Comparison of ENCODE assay signal across 8 cellular contexts in the genomic region with DNA sequence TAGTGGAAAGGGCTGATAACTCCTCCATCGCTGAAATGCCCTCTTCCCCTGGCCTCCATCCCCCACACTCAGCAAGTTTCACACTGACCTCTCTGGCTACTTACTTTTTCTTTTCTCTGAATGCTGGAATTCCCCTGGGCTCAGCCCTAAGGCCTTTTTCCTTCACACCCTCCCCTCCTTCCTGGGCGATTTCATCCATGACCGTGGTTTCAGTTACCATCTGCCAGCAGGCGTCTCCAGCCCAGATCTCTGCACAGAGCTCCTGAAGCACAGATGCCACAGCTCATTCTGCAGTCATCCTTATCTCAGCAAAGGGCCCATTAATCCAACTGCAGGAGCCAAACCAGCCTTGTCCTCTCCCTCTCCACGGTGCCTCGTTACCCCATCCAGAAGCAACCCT.
A peak's percentile ranks its signal among the peaks of the same experiment; 100 is the strongest.
DNase-seq lines count a peak whose midpoint lies in the region; ATAC-seq and TF ChIP-seq lines count a peak whose summit lies in the region.

No MANE protein-coding gene starts in this region.

- WGBS in body of pancreas, 2 donors = 54 to 57% methylated on average over 6 of the region's 6 CpGs

- no peak overlapping the region for H3K27ac ChIP-seq in body of pancreas

- H3K9me3 Mint-ChIP-seq in memory B cell = no peaks in the 10 kb centered on the region

- H3K9me3 ChIP-seq in body of pancreas = no peaks in the 10 kb centered on the region

- ATAC-seq in body of pancreas = peak; percentile 27
- no peak for ATAC-seq in memory B cell (ENCODE audit: low read depth)
- ATAC-seq in GM18502 (IDR thresholded peaks at IDR 0.05; ENCODE audit: poor library complexity, unreplicated experiment) = no peak
- ATAC-seq in HG03196 (IDR thresholded peaks at IDR 0.05; ENCODE audit: unreplicated experiment) = no peak
- no peak for ATAC-seq in HG02642 (IDR thresholded peaks at IDR 0.05; ENCODE audit: poor library complexity, unreplicated experiment)

- H3K36me3 Mint-ChIP-seq in memory B cell = peaks cover 7% of the 10 kb centered on the region

- no peak for TF ChIP-seq CTCF in body of pancreas (IDR thresholded peaks at IDR 0.05)

- peak; percentile 95 for DNase-seq in EL
- peak; percentile 56 for DNase-seq in HT1080 (ENCODE audit: low read depth)
- DNase-seq in body of pancreas = no peak
- no peak for DNase-seq in memory B cell (ENCODE audit: low spot score in 2 of 2)
- no peak for DNase-seq in NCI-H748 treated with DMSO at 0.1 percent for 48 hours (lab: John Stamatoyannopoulos, UW)

- H3K4me1 ChIP-seq in body of pancreas = no peaks in the 10 kb centered on the region

- no peaks in the 10 kb centered on the region for H3K27me3 ChIP-seq in body of pancreas

- no peak overlapping the region for H3K4me3 ChIP-seq in body of pancreas

- intact Hi-C loops in body of pancreas (cut with DNase I) = no loop called here

- peak overlapping the region; percentile 21 for H3K27ac Mint-ChIP-seq in memory B cell

- H3K36me3 ChIP-seq in body of pancreas (replicated peaks in 1 of 2; ENCODE audit: insufficient read depth in 1 of 2, low read depth in 2 of 2) = no peaks in the 10 kb centered on the region

- no peak overlapping the region for H3K4me3 Mint-ChIP-seq in memory B cell

- no peak for TF ChIP-seq POLR2A in body of pancreas (IDR thresholded peaks at IDR 0.05)

- peaks cover 12% of the 10 kb centered on the region for H3K4me1 Mint-ChIP-seq in memory B cell

- peaks cover 6% of the 10 kb centered on the region for H3K27me3 Mint-ChIP-seq in memory B cell

Comparison
In these comparisons a context has a peak if more than half of its experiments do, and no peak if none do; other contexts are left out.
1. DNase-seq: peak in EL (single experiment) and HT1080 (single experiment); none in body of pancreas (0 of 4), memory B cell (0 of 2) and NCI-H748 treated with DMSO at 0.1 percent for 48 hours (single experiment).